ENCODE assay signal across 23 cellular contexts in the genomic region with DNA sequence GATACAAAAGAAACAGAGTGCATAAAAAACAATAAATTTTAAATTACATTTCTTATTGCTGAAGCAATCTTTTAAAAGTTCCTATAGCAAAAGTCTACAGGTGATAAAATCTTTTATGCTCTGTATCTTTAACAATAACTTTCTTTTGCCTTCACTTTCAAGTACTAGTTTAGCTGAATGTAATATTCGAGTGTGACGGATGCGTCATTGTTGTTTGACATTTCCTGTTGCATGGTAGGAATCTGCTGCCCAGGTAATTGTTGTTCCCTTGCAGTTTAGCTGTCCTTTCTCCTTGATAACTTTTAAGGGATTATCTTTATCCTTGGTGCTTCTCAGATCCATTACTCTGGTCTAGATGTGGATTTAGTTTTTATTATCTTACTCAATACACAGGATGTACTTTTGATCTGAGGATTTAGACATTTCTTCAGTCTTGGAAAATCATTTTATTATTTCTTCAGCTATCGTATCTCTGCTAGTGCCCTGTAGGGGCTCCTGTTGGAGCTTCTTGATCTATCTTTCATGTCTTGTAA. TPM values are rescaled to one million over a fixed set of nuclear protein-coding genes. Genes with fewer than 3 reads are reported as not detected.
DNase-seq lines count a peak whose midpoint lies in the region; ATAC-seq and TF ChIP-seq lines count a peak whose summit lies in the region.
"Had no signal": no experiment of that assay in that cellular context is flagged by ENCODE, and none has a peak within 500 bp of the region (broad histone marks: within the 10 kb centered on the region; RNA-seq: fewer than 3 reads in every experiment).

No MANE protein-coding gene starts in this region.

- no peaks in the 10 kb centered on the region for H3K9me3 ChIP-seq in A673 (ENCODE audit: low read depth, low read length, poor library complexity, severe bottlenecking)
- H3K9me3 ChIP-seq in OCI-LY3 (ENCODE audit: insufficient read depth, low read length) = no peaks in the 10 kb centered on the region
- no peaks in the 10 kb centered on the region for H3K9me3 ChIP-seq in upper lobe of left lung
- H3K9me3 ChIP-seq: ascending aorta, mucosa of descending colon, neutrophil, thyroid gland had no signal

- peak overlapping the region; percentile 86 for H3K27ac ChIP-seq in A673 (ENCODE audit: low read depth, low read length, poor library complexity, severe bottlenecking)
- no peak overlapping the region for H3K27ac ChIP-seq in OCI-LY3 (ENCODE audit: low read length)
- H3K27ac ChIP-seq in upper lobe of left lung = no peak overlapping the region
- H3K27ac ChIP-seq: ascending aorta, neutrophil, thyroid gland had no signal

- ATAC-seq in GM18505 (IDR thresholded peaks at IDR 0.05; ENCODE audit: unreplicated experiment) (no peak), upper lobe of left lung (ENCODE audit: low FRiP score in 2 of 2) (no peak)
- ATAC-seq: mucosa of descending colon; SK-N-SH treated with all-trans-retinoic acid at 6 μM for 48 hours; stimulated activated effector memory CD8-positive, alpha-beta T cell treated with anti-CD3 and anti-CD28 coated beads, Interleukin-12 subunit alpha, Interleukin-12 subunit beta, amount 100 ng/mL, for 72 hours had no signal

- POLR2A ChIA-PET in A673 (lab: Charles Lee; ENCODE audit: low non-redundant PET) = interaction anchor here (0.5 to 0.8 kb wide), 5 partner anchors 9 to 88 kb away, joined by 3 to 5 read pairs (median 3); no protein-coding TSS in a partner anchor

- peak; percentile 23 for TF ChIP-seq POLR2A in GM18505 (IDR thresholded peaks at IDR 0.05; ENCODE audit: borderline replicate concordance, extremely low read depth, insufficient read depth, insufficient read length)
- TF ChIP-seq POLR2A in upper lobe of left lung (IDR thresholded peaks at IDR 0.05) = no peak

- H3K9ac ChIP-seq in OCI-LY3 (ENCODE audit: low read length) = no peak overlapping the region

- CTCF ChIA-PET in A673 (lab: Charles Lee) = no interaction called here

- TF ChIP-seq CTCF in A673 (conservative IDR thresholded peaks at IDR 0.05; ENCODE audit: low read depth, low read length) (peak; percentile 33; the same call in 1 of the 2 replicates), OCI-LY3 (IDR thresholded peaks at IDR 0.05; ENCODE audit: low read depth, low read length) (no peak), epithelial cell of esophagus (IDR thresholded peaks at IDR 0.05; ENCODE audit: insufficient read depth, low read depth, low read length, missing control alignments) (no peak), upper lobe of left lung (IDR thresholded peaks at IDR 0.05) (no peak)

- H4K20me1 ChIP-seq in OCI-LY3 (ENCODE audit: insufficient read depth, low read length) = no peaks in the 10 kb centered on the region

- peak overlapping the region; percentile 4 for H3K4me2 ChIP-seq in OCI-LY3 (ENCODE audit: low read length)

- BruUV-seq in A673 (replicated peaks; lab: Mats Ljungman, UMichigan) = no TSS peak

- H3K36me3 ChIP-seq in A673 (ENCODE audit: insufficient read depth, low read length, poor library complexity, severe bottlenecking) (peaks cover 5% of the 10 kb centered on the region), OCI-LY3 (replicated peaks; ENCODE audit: low read depth, low read length) (no peaks in the 10 kb centered on the region), upper lobe of left lung (no peaks in the 10 kb centered on the region)
- H3K36me3 ChIP-seq: ascending aorta, neutrophil, thyroid gland had no signal

- peaks cover 60% of the 10 kb centered on the region for H3K4me1 ChIP-seq in A673 (ENCODE audit: insufficient read depth, low read length, poor library complexity, severe bottlenecking)
- peaks cover 26% of the 10 kb centered on the region for H3K4me1 ChIP-seq in OCI-LY3 (ENCODE audit: low read length)
- peaks cover 0 to 3% (median 2%) of the 10 kb centered on the region in 4 donors for H3K4me1 ChIP-seq in upper lobe of left lung
- H3K4me1 ChIP-seq: ascending aorta, thyroid gland had no signal

- whole genome bisulfite sequencing in upper lobe of left lung, 2 donors = 25 to 32% methylated on average over 4 of the region's 4 CpGs

- H3K27me3 ChIP-seq in A673 (replicated peaks; ENCODE audit: insufficient read depth, low read depth, low read length, poor library complexity) (no peaks in the 10 kb centered on the region), OCI-LY3 (ENCODE audit: low read depth, low read length) (no peaks in the 10 kb centered on the region), upper lobe of left lung (no peaks in the 10 kb centered on the region)
- H3K27me3 ChIP-seq: ascending aorta, neutrophil, thyroid gland had no signal

- H3K4me3 ChIP-seq in A673 (ENCODE audit: low read depth, low read length, poor library complexity, severe bottlenecking) (peak overlapping the region; percentile 29), OCI-LY3 (ENCODE audit: low read length) (no peak overlapping the region), epithelial cell of esophagus (ENCODE audit: low read length) (no peak overlapping the region), upper lobe of left lung (no peak overlapping the region)
- H3K4me3 ChIP-seq: ascending aorta, mucosa of descending colon, thyroid gland had no signal

- no peaks in the 10 kb centered on the region for H3K79me2 ChIP-seq in OCI-LY3 (ENCODE audit: low read length)

- 0 out of 2 replicates have a peak overlapping the region, but pooled peaks have one; percentile 2 for H2AFZ ChIP-seq in OCI-LY3 (ENCODE audit: low read depth, low read length)

- TF ChIP-seq EP300 in upper lobe of left lung (IDR thresholded peaks at IDR 0.05) = no peak

- intact Hi-C loops in A673 (cut with micrococcal nuclease; ENCODE audit: unreplicated experiment) = no loop called here

- DNase-seq in A673 (ENCODE audit: low spot score) (peak; percentile 88), epithelial cell of esophagus (ENCODE audit: low read depth) (peak; percentile 55), upper lobe of left lung (no peak), NCI-H774 (lab: John Stamatoyannopoulos, UW) (no peak)
- DNase-seq in activated CD8-positive, alpha-beta memory T cell treated with anti-CD3 and anti-CD28 coated beads, Interleukin-2, amount 50 U/mL, for 4 hours = no peak
- DNase-seq in activated naive CD4-positive, alpha-beta T cell (lab: John Stamatoyannopoulos, UW) = no peak
- DNase-seq: activated CD4-positive, alpha-beta T cell treated with anti-CD3 and anti-CD28 coated beads for 4 hours; activated CD8-positive, alpha-beta memory T cell treated with anti-CD3 and anti-CD28 coated beads, Interleukin-2, amount 50 U/mL, for 48 hours; CD8-positive, alpha-beta memory T cell; DND-41; H9; KBM-7; mucosa of descending colon; NCI-H2081; NCI-H524 treated with DMSO at 0.1 percent for 48 hours; thyroid gland had no signal

RNA-seq across cellular contexts. Expression of gene CPB2, which starts 2.1 kb away (rescaled TPM):
- total RNA-seq in A673 (2021) (5.0 and 5.5 TPM in 2 replicates), upper lobe of left lung (100 to 1,000 TPM in 1 of 6 donors, 10 to 100 TPM in 4, 1 to 10 TPM in 1; 2.1 to 114 (median 21.3) TPM)
- total RNA-seq: ascending aorta; CD8-positive, alpha-beta memory T cell; cerebellum; H9; mucosa of descending colon had no signal

RNA-seq across cellular contexts. Expression of gene ZC3H13, which starts 54.4 kb away (rescaled TPM):
- total RNA-seq in A673 (2021) = 373 and 378 TPM in 2 replicates
- total RNA-seq in upper lobe of left lung = 10 to 100 TPM; 23.6 to 71.2 (median 42.3) TPM

Comparison
In these comparisons a context has a peak if more than half of its experiments do, and no peak if none do; other contexts are left out.
1. DNase-seq: peak in A673 (single experiment) and epithelial cell of esophagus (single experiment); none in activated CD8-positive, alpha-beta memory T cell treated with anti-CD3 and anti-CD28 coated beads, Interleukin-2, amount 50 U/mL, for 4 hours (single experiment), activated naive CD4-positive, alpha-beta T cell (0 of 4), upper lobe of left lung (0 of 2) and NCI-H774 (single experiment).